ENCODE assay signal across 1 cellular context in the genomic region with DNA sequence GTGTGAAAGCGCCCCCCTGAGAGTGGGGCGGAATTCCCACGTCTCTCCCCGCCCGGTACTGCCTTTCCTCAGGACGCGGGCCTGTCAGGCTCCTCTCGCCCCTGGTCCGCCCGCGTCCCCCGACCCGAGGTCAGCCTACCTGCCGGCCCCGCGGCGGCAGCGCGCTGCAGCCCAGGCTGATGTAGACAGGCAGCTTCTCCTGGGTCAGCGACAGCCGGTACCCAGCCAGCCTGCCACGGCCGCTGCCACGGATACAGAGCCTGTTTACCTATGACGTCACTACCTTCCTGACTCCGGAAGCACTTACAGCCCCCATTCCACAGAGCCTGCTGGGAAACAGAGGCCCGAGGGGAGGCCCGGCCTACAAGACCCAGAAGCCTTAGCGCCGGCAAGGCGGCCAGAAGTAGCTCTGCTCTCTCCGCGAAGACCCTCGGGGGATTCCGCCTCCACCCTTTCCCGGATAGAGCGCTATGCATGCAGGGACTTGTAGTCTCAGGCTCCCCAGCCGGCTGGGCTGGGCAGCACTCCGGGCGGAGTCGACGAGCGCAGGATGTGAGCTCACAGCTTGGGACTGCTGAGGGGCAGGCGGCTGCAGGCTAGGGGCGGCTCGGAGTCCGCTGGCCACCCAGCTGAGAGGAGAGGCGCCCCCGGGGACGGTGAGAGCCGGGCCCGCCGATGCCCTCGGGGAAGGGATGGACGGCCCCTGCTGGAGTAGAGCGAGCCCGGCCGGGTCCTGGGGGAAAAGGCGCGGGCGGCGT.
TF ChIP-seq lines count a peak whose summit lies in the region.

Gene IFT20 (minus strand): TSS at position 272 of the 758 bp plus-strand sequence. CDS start 3,487 bp downstream, outside the sequence.
Gene TNFAIP1 (plus strand): TSS at position 561 of the 758 bp plus-strand sequence. CDS start 3,761 bp downstream, outside the sequence.

TF ChIP-seq in K562, 482 proteins besides CTCF, POLR2A, EP300 and RAD21 (continued from another document and continues in another):
- TF ChIP-seq VEZF1 (CRISPR knock-in tag; IDR thresholded peaks at IDR 0.05) (peak; percentile 90), CREB1 (IDR thresholded peaks at IDR 0.05) (peak; percentile 94), CREB1 (CRISPR knock-in tag; IDR thresholded peaks at IDR 0.05) (peak; percentile 95), CBFA2T2 (conservative IDR thresholded peaks at IDR 0.05) (no peak), ZSCAN29 (IDR thresholded peaks at IDR 0.05) (no peak), HMG20B (CRISPR knock-in tag; IDR thresholded peaks at IDR 0.05) (no peak), POLR2H (tag; IDR thresholded peaks at IDR 0.05; ENCODE audit: low read depth) (no peak), PHB2 (IDR thresholded peaks at IDR 0.05; ENCODE audit: low read depth) (no peak), TSC22D4 (tag; IDR thresholded peaks at IDR 0.05) (no peak), ZNF449 (CRISPR knock-in tag; IDR thresholded peaks at IDR 0.05) (no peak), E2F8 (IDR thresholded peaks at IDR 0.05; ENCODE audit: low read depth, partially characterized antibody) (peak; percentile 72), BRF1 (IDR thresholded peaks at IDR 0.05; ENCODE audit: borderline replicate concordance, extremely low read depth, insufficient read length) (no peak), MLLT1 (IDR thresholded peaks at IDR 0.05) (no peak), JUND (IDR thresholded peaks at IDR 0.05; ENCODE audit: borderline replicate concordance, low read depth, low read length) (peak; percentile 100), JUND (tag; IDR thresholded peaks at IDR 0.05; ENCODE audit: borderline replicate concordance, low read depth, low read length) (peak; percentile 99), EWSR1 (IDR thresholded peaks at IDR 0.05; ENCODE audit: borderline replicate concordance, low read depth, partially characterized antibody) (no peak), ZNF263 (CRISPR knock-in tag; IDR thresholded peaks at IDR 0.05; ENCODE audit: borderline replicate concordance) (no peak), GABPB1 (CRISPR knock-in tag; IDR thresholded peaks at IDR 0.05) (peak; percentile 99), PHF20 (IDR thresholded peaks at IDR 0.05; ENCODE audit: partially characterized antibody) (peak; percentile 73), TFE3 (CRISPR knock-in tag; IDR thresholded peaks at IDR 0.05) (no peak), NFE2L1 (tag; IDR thresholded peaks at IDR 0.05; ENCODE audit: borderline replicate concordance, low read depth) (no peak), TEAD2 (tag; IDR thresholded peaks at IDR 0.05) (no peak), ZNF384 (IDR thresholded peaks at IDR 0.05; ENCODE audit: low read depth, low read length) (peak; percentile 7; the same call in 1 of the 2 replicates), NR2F6 (CRISPR knock-in tag; IDR thresholded peaks at IDR 0.05) (no peak), NR1H2 (CRISPR knock-in tag; IDR thresholded peaks at IDR 0.05) (no peak), JUN (IDR thresholded peaks at IDR 0.05; ENCODE audit: borderline replicate concordance, low read depth, low read length) (peak; percentile 99), JUN (CRISPR knock-in tag; IDR thresholded peaks at IDR 0.05; ENCODE audit: borderline replicate concordance) (peak; percentile 65; the same call in 1 of the 2 replicates), HDAC1 (IDR thresholded peaks at IDR 0.05) (peak in 1 of 2 experiments; percentile 84; a peak in 2 of 4 replicates), NCOA1 (IDR thresholded peaks at IDR 0.05; ENCODE audit: low read depth) (no peak), AFF4 (CRISPR knock-in tag; IDR thresholded peaks at IDR 0.05) (no peak), ZKSCAN8 (CRISPR knock-in tag; IDR thresholded peaks at IDR 0.05) (no peak), NR2C2 (CRISPR knock-in tag; IDR thresholded peaks at IDR 0.05) (peak; percentile 99), NR2C2 (tag; IDR thresholded peaks at IDR 0.05) (peak; percentile 100), TCF7L2 (IDR thresholded peaks at IDR 0.05; ENCODE audit: low read depth, low read length) (peak; percentile 38; the same call in 1 of the 2 replicates)
- TF ChIP-seq, protein P1, sequence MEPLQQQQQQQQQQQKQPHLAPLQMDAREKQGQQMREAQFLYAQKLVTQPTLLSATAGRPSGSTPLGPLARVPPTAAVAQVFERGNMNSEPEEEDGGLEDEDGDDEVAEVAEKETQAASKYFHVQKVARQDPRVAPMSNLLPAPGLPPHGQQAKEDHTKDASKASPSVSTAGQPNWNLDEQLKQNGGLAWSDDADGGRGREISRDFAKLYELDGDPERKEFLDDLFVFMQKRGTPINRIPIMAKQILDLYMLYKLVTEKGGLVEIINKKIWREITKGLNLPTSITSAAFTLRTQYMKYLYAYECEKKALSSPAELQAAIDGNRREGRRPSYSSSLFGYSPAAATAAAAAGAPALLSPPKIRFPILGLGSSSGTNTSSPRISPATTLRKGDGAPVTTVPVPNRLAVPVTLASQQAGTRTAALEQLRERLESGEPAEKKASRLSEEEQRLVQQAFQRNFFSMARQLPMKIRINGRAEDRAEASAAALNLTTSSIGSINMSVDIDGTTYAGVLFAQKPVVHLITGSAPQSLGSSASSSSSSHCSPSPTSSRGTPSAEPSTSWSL (CRISPR knock-in tag; IDR thresholded peaks at IDR 0.05; ENCODE audit: borderline replicate concordance): no peak
- TF ChIP-seq, protein P2, sequence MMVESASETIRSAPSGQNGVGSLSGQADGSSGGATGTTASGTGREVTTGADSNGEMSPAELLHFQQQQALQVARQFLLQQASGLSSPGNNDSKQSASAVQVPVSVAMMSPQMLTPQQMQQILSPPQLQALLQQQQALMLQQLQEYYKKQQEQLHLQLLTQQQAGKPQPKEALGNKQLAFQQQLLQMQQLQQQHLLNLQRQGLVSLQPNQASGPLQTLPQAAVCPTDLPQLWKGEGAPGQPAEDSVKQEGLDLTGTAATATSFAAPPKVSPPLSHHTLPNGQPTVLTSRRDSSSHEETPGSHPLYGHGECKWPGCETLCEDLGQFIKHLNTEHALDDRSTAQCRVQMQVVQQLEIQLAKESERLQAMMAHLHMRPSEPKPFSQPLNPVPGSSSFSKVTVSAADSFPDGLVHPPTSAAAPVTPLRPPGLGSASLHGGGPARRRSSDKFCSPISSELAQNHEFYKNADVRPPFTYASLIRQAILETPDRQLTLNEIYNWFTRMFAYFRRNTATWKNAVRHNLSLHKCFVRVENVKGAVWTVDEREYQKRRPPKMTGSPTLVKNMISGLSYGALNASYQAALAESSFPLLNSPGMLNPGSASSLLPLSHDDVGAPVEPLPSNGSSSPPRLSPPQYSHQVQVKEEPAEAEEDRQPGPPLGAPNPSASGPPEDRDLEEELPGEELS (CRISPR knock-in tag; IDR thresholded peaks at IDR 0.05; ENCODE audit: borderline replicate concordance): no peak
- TF ChIP-seq, protein P3, sequence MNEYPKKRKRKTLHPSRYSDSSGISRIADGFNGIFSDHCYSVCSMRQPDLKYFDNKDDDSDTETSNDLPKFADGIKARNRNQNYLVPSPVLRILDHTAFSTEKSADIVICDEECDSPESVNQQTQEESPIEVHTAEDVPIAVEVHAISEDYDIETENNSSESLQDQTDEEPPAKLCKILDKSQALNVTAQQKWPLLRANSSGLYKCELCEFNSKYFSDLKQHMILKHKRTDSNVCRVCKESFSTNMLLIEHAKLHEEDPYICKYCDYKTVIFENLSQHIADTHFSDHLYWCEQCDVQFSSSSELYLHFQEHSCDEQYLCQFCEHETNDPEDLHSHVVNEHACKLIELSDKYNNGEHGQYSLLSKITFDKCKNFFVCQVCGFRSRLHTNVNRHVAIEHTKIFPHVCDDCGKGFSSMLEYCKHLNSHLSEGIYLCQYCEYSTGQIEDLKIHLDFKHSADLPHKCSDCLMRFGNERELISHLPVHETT (CRISPR knock-in tag; conservative IDR thresholded peaks at IDR 0.05 in 1 of 2, IDR thresholded peaks at IDR 0.05 in 1 of 2): peak in 1 of 2 experiments; percentile 82; a peak in 2 of 4 replicates
